Comparison of ENCODE assay signal across 18 cellular contexts in the genomic region with DNA sequence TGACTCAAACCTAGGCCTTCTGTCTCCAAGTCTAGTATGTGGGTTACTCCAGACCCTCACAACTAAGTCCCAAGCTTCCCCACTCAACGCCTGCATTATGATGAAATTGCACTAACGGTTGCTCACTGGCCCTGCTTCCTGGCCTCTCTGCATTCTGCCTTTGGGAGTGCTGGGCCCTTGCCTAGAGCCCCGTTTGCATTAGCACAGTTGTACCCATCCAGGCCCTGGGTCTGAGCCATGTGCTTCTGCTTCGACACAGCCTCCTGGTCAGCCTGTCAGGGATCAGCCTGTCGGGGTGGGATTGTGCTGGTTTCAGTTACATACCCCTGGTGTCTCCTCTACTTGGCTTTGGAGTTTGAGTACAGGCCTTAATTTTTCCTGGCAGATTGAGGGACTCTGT. TPM values are rescaled to one million over a fixed set of nuclear protein-coding genes. Genes with fewer than 3 reads are reported as not detected.
A peak's percentile ranks its signal among the peaks of the same experiment; 100 is the strongest.
DNase-seq lines count a peak whose midpoint lies in the region; ATAC-seq and TF ChIP-seq lines count a peak whose summit lies in the region.
"Had no signal": no experiment of that assay in that cellular context is flagged by ENCODE, and none has a peak within 500 bp of the region (broad histone marks: within the 10 kb centered on the region; RNA-seq: fewer than 3 reads in every experiment).

No MANE protein-coding gene starts in this region.

- no peak overlapping the region for H2AFZ ChIP-seq in GM23338

- no peaks in the 10 kb centered on the region; the same call in 2 of the 3 replicates for H3K9me3 Mint-ChIP-seq in GM23338
- H3K9me3 Mint-ChIP-seq: CD8-positive, alpha-beta memory T cell had no signal

- H3K36me3 Mint-ChIP-seq in GM23338 (ENCODE audit: low read depth), result peaks cover 52% of the 10 kb centered on the region

- peaks cover under 1% of the 10 kb centered on the region for H3K27me3 Mint-ChIP-seq in GM23338 (ENCODE audit: insufficient read depth, low read depth, poor library complexity)
- H3K27me3 Mint-ChIP-seq: B cell; CD8-positive, alpha-beta memory T cell had no signal

- H3K27ac Mint-ChIP-seq in GM23338, result peak overlapping the region; percentile 73
- H3K27ac Mint-ChIP-seq: B cell had no signal

- H3K4me3 Mint-ChIP-seq in GM23338, result no peak overlapping the region
- H3K4me3 Mint-ChIP-seq: B cell; CD8-positive, alpha-beta memory T cell had no signal

- no peak overlapping the region for H3K4me3 ChIP-seq in GM23338
- H3K4me3 ChIP-seq: Peyer's patch, SJCRH30 had no signal

- H4K20me1 ChIP-seq in GM23338 (replicated peaks; ENCODE audit: insufficient read depth), result no peaks in the 10 kb centered on the region

- H3K4me1 ChIP-seq in GM23338 (ENCODE audit: insufficient read depth), result no peaks in the 10 kb centered on the region
- H3K4me1 ChIP-seq: Peyer's patch, SJCRH30 had no signal

- no peak overlapping the region for H3K27ac ChIP-seq in GM23338 (ENCODE audit: low read depth)
- H3K27ac ChIP-seq: Peyer's patch, SJCRH30 had no signal

- ATAC-seq in GM23338 (peak; percentile 45; the same call in 2 of the 3 replicates), GM21786 (IDR thresholded peaks at IDR 0.05; ENCODE audit: unreplicated experiment) (no peak), HG03175 (IDR thresholded peaks at IDR 0.05; ENCODE audit: unreplicated experiment) (no peak), GM18907 (IDR thresholded peaks at IDR 0.05; ENCODE audit: unreplicated experiment) (no peak)

- H3F3A ChIP-seq in GM23338 (replicated peaks; ENCODE audit: low read depth), result no peaks in the 10 kb centered on the region

- TF ChIP-seq CTCF in GM23338 (conservative IDR thresholded peaks at IDR 0.05; ENCODE audit: low read depth in 2 of 2), result no peak

- H3K79me2 ChIP-seq in GM23338 (replicated peaks; ENCODE audit: insufficient read depth), result 0 out of 2 replicates have a peak, but pooled peaks cover 3% of the 10 kb centered on the region

- H3K4me2 ChIP-seq in GM23338, result no peak overlapping the region

- peaks cover 10% of the 10 kb centered on the region for H3K36me3 ChIP-seq in GM23338 (ENCODE audit: insufficient read depth)

- DNase-seq in Ammon's horn (ENCODE audit: low spot score) (peak; percentile 14), GM23338 (ENCODE audit: low spot score) (no peak), SIG-M5 (lab: John Stamatoyannopoulos, UW) (peak; percentile 42), medulla oblongata (ENCODE audit: extremely low spot score) (peak; percentile 40), AML-193 (lab: John Stamatoyannopoulos, UW) (no peak)
- DNase-seq: CD8-positive, alpha-beta memory T cell; DND-41; GF-D8; NCI-H1048; NCI-H2107; NCI-H345; NCI-H526 treated with DMSO at 0.1 percent for 48 hours; Peyer's patch; SJCRH30 had no signal

- H3K4me1 Mint-ChIP-seq in GM23338, result peaks cover 8% of the 10 kb centered on the region

- H3K27me3 ChIP-seq in GM23338 (ENCODE audit: insufficient read depth), result no peaks in the 10 kb centered on the region
- H3K27me3 ChIP-seq: Peyer's patch, SJCRH30 had no signal

- H3K9me2 ChIP-seq in GM23338 (ENCODE audit: insufficient read depth), result no peaks in the 10 kb centered on the region

TF ChIP-seq in GM23338, 12 proteins besides CTCF, POLR2A, EP300 and RAD21 (continues in another document):
- no peak for TF ChIP-seq ZNF114 (CRISPR knock-in tag; IDR thresholded peaks at IDR 0.05)
- TF ChIP-seq POLR2AphosphoS5 (IDR thresholded peaks at IDR 0.05; ENCODE audit: low read depth), result no peak
- no peak for TF ChIP-seq ETS1 (IDR thresholded peaks at IDR 0.05)
- no peak for TF ChIP-seq ZNF331 (CRISPR knock-in tag; IDR thresholded peaks at IDR 0.05; ENCODE audit: low read depth)
- TF ChIP-seq NANOG (IDR thresholded peaks at IDR 0.05; ENCODE audit: borderline replicate concordance), result no peak
- TF ChIP-seq ZNF462 (CRISPR knock-in tag; IDR thresholded peaks at IDR 0.05), result no peak
- TF ChIP-seq CREB1 (CRISPR knock-in tag; IDR thresholded peaks at IDR 0.05; ENCODE audit: low read depth), result no peak
- TF ChIP-seq STAT1 (IDR thresholded peaks at IDR 0.05; ENCODE audit: unreplicated experiment), result no peak

RNA-seq across cellular contexts. Expression of gene DCUN1D4, which starts 58.4 kb away (rescaled TPM):
- 37.9 and 54.8 TPM in 2 replicates for total RNA-seq in GM23338 (2014; rRNA removed; shearing (Covaris generic))
- 23.1 and 26.1 TPM in 2 replicates for polyA plus RNA-seq in GM23338 (2016; fragmentation: Nextera tagmentation; extraction: Ambion mirVana)

Comparison
In these comparisons a context has a peak if more than half of its experiments do, and no peak if none do; other contexts are left out.
1. DNase-seq: peak in Ammon's horn (single experiment), SIG-M5 (single experiment) and medulla oblongata (single experiment); none in GM23338 (single experiment) and AML-193 (0 of 2).